ENCODE assay signal across 20 cellular contexts in genomic region chr12:80045594-80045993, GRCh38. TPM values are rescaled to one million over a fixed set of nuclear protein-coding genes. Genes with fewer than 3 reads are reported as not detected.
A peak's percentile ranks its signal among the peaks of the same experiment; 100 is the strongest.
DNase-seq lines count a peak whose midpoint lies in the region; ATAC-seq, FAIRE-seq and TF ChIP-seq lines count a peak whose summit lies in the region.
"Had no signal": no experiment of that assay in that cellular context is flagged by ENCODE, and none has a peak within 500 bp of the region (broad histone marks: within the 10 kb centered on the region; RNA-seq: fewer than 3 reads in every experiment).

No MANE protein-coding gene starts in this region.

- in situ Hi-C loops in HepG2 (cut with HindIII; ENCODE audit: extremely low pct_ligation_motif_present, low pct_unique_long_range_greater_than_20kb): no loop called here

- CTCF ChIA-PET in HepG2 (lab: Yijun Ruan, JAX; ENCODE audit: low intra/inter-chr PET ratio, low total read pairs): no interaction called here

- no peak overlapping the region for H3K27ac Mint-ChIP-seq in stimulated activated naive CD8-positive, alpha-beta T cell treated with anti-CD3 and anti-CD28 coated beads, Interleukin-15, amount 100 ng/mL, for 72 hours
- H3K27ac Mint-ChIP-seq: activated naive CD4-positive, alpha-beta T cell treated with anti-CD3 and anti-CD28 coated beads, Interleukin-2, amount 50 U/mL, for 72 hours; mesothelial cell of epicardium; T-helper 2 cell treated with Interferon-gamma antibody and Interleukin-4, amounts not matched to agents 5 μg/mL and 100 μg/mL, for 36 hours had no signal

- H3K79me2 ChIP-seq in HepG2 (ENCODE audit: insufficient read depth, low read length): no peaks in the 10 kb centered on the region

- no TSS peak for BruUV-seq in HepG2 (replicated peaks; lab: Mats Ljungman, UMichigan)

- H3K4me3 ChIP-seq in fibroblast of mammary gland (ENCODE audit: control insufficient read depth, low read depth, low read length): no peak overlapping the region
- peak overlapping the region; percentile 52 for H3K4me3 ChIP-seq in skeletal muscle satellite cell (ENCODE audit: low read length)
- no peak overlapping the region for H3K4me3 ChIP-seq in HepG2 (replicated peaks in 1 of 3; ENCODE audit: insufficient read depth in 1 of 3, low read depth in 2 of 3, low read length in 3 of 3)
- H3K4me3 ChIP-seq: K562, transverse colon had no signal

- H3K4me1 Mint-ChIP-seq in stimulated activated naive CD8-positive, alpha-beta T cell treated with anti-CD3 and anti-CD28 coated beads, Interleukin-15, amount 100 ng/mL, for 72 hours: no peaks in the 10 kb centered on the region
- H3K4me1 Mint-ChIP-seq: central memory CD8-positive, alpha-beta T cell had no signal

- H3K27me3 ChIP-seq in skeletal muscle satellite cell (ENCODE audit: control insufficient read depth, insufficient read depth, low read length): no peaks in the 10 kb centered on the region
- no peaks in the 10 kb centered on the region for H3K27me3 ChIP-seq in HepG2 (ENCODE audit: control insufficient read depth in 1 of 2, insufficient read depth in 2 of 2, low read length in 2 of 2)
- H3K27me3 ChIP-seq: transverse colon had no signal

- no peak overlapping the region for H2AFZ ChIP-seq in HepG2 (ENCODE audit: low read length)

- TF ChIP-seq EP300 in HepG2 (IDR thresholded peaks at IDR 0.05; ENCODE audit: low read depth in 2 of 2, low read length in 2 of 2) (no peak), HepG2 (CRISPR knock-in tag; IDR thresholded peaks at IDR 0.05; ENCODE audit: borderline replicate concordance) (no peak)

- H3K36me3 ChIP-seq in skeletal muscle satellite cell (ENCODE audit: insufficient read depth, low read length) (no peaks in the 10 kb centered on the region), HepG2 (replicated peaks in 1 of 2; ENCODE audit: control insufficient read depth in 1 of 2, insufficient read depth in 2 of 2, low read length in 2 of 2) (no peaks in the 10 kb centered on the region)
- H3K36me3 ChIP-seq: transverse colon had no signal

- H3K4me1 ChIP-seq in skeletal muscle satellite cell (ENCODE audit: control insufficient read depth, insufficient read depth, low read length) (peaks cover 26% of the 10 kb centered on the region), HepG2 (ENCODE audit: insufficient read depth, low read length) (no peaks in the 10 kb centered on the region)
- H3K4me1 ChIP-seq: transverse colon had no signal

- 43% methylated on average over 3 of the region's 3 CpGs for WGBS in HepG2 (ENCODE audit: low lambda C conversion rate)

- TF ChIP-seq CTCF in fibroblast of mammary gland (conservative IDR thresholded peaks at IDR 0.05; ENCODE audit: control insufficient read depth, insufficient read depth, low read depth, low read length): no peak
- no peak for TF ChIP-seq CTCF in HepG2 (CRISPR knock-in tag; IDR thresholded peaks at IDR 0.05)

- H3K4me3 Mint-ChIP-seq in stimulated activated naive CD8-positive, alpha-beta T cell treated with anti-CD3 and anti-CD28 coated beads, Interleukin-15, amount 100 ng/mL, for 72 hours: no peak overlapping the region
- H3K4me3 Mint-ChIP-seq: central memory CD8-positive, alpha-beta T cell; mesothelial cell of epicardium; T-helper 2 cell treated with Interferon-gamma antibody and Interleukin-4, amounts not matched to agents 5 μg/mL and 100 μg/mL, for 36 hours had no signal

- H3K4me2 ChIP-seq in skeletal muscle satellite cell (ENCODE audit: low read length) (peak overlapping the region; percentile 80), HepG2 (ENCODE audit: low read depth, low read length) (no peak overlapping the region)

- POLR2A ChIA-PET in HepG2 (lab: Yijun Ruan, JAX): no interaction called here

- no peak for TF ChIP-seq RAD21 in HepG2 (CRISPR knock-in tag; IDR thresholded peaks at IDR 0.05)

- no peak overlapping the region for H3K27ac ChIP-seq in HepG2 (ENCODE audit: extremely low read length, insufficient read depth, low read length)

- peak; percentile 67 for ATAC-seq in SK-N-SH treated with all-trans-retinoic acid at 6 μM for 48 hours
- no peak for ATAC-seq in stimulated activated naive CD8-positive, alpha-beta T cell treated with anti-CD3 and anti-CD28 coated beads, Interleukin-15, amount 100 ng/mL, for 72 hours
- ATAC-seq in GM21528 (IDR thresholded peaks at IDR 0.05; ENCODE audit: low FRiP score, unreplicated experiment): no peak
- ATAC-seq in HepG2: no peak
- ATAC-seq: K562, sciatic nerve had no signal

- peaks cover 0 to 4% of the 10 kb centered on the region in 2 donors for H3K9me3 Mint-ChIP-seq in stimulated activated naive CD8-positive, alpha-beta T cell treated with anti-CD3 and anti-CD28 coated beads, Interleukin-15, amount 100 ng/mL, for 72 hours
- H3K9me3 Mint-ChIP-seq: central memory CD8-positive, alpha-beta T cell; T-helper 2 cell treated with Interferon-gamma antibody and Interleukin-4, amounts not matched to agents 5 μg/mL and 100 μg/mL, for 36 hours had no signal

- H3K9me3 ChIP-seq in skeletal muscle satellite cell (replicated peaks; ENCODE audit: low read length): no peaks in the 10 kb centered on the region
- H3K9me3 ChIP-seq in HepG2 (ENCODE audit: low read length): no peaks in the 10 kb centered on the region
- H3K9me3 ChIP-seq: transverse colon had no signal

- FAIRE-seq in HepG2 (lab: Jason Lieb, UNC): no peak
- FAIRE-seq: K562, kidney had no signal

- TF ChIP-seq POLR2A in HepG2 (IDR thresholded peaks at IDR 0.05; ENCODE audit: insufficient read depth in 1 of 2, low read depth in 2 of 2, low read length in 2 of 2): no peak

- no peaks in the 10 kb centered on the region for H4K20me1 ChIP-seq in HepG2 (ENCODE audit: insufficient read depth, low read length)

- DNase-seq in HCEC 1CT (peak; percentile 91), fibroblast of mammary gland (ENCODE audit: low read depth) (peak; percentile 89), HepG2 (ENCODE audit: low spot score) (no peak), COLO829 (ENCODE audit: low spot score) (no peak)
- no peak for DNase-seq in stimulated activated naive CD8-positive, alpha-beta T cell treated with anti-CD3 and anti-CD28 coated beads, Interleukin-15, amount 100 ng/mL, for 72 hours
- DNase-seq: activated CD4-positive, alpha-beta T cell treated with anti-CD3 and anti-CD28 coated beads for 4 hours; GF-D8; kidney; NCI-H1105; SHP77 treated with DMSO at 0.1 percent for 48 hours; transverse colon had no signal

- no peaks in the 10 kb centered on the region for H3K27me3 Mint-ChIP-seq in stimulated activated naive CD8-positive, alpha-beta T cell treated with anti-CD3 and anti-CD28 coated beads, Interleukin-15, amount 100 ng/mL, for 72 hours

- peak overlapping the region; percentile 55 for H3K9ac ChIP-seq in skeletal muscle satellite cell (ENCODE audit: low read depth, low read length)
- no peak overlapping the region for H3K9ac ChIP-seq in HepG2 (ENCODE audit: insufficient read depth, low read depth, low read length)

- intact Hi-C loops in HepG2 (cut with micrococcal nuclease; ENCODE audit: unreplicated experiment): no loop called here

TF ChIP-seq in SK-N-SH treated with all-trans-retinoic acid at 6 μM for 48 hours, 23 proteins besides CTCF, POLR2A, EP300 and RAD21 (continues in another document):
- TF ChIP-seq OSR1 (CRISPR knock-in tag; IDR thresholded peaks at IDR 0.05): no peak
- no peak for TF ChIP-seq TCF4 (CRISPR knock-in tag; IDR thresholded peaks at IDR 0.05; ENCODE audit: borderline replicate concordance)
- no peak for TF ChIP-seq ZC3H10 (CRISPR knock-in tag; IDR thresholded peaks at IDR 0.05)
- TF ChIP-seq ZNF565 (CRISPR knock-in tag; conservative IDR thresholded peaks at IDR 0.05; ENCODE audit: low read depth): no peak

TF ChIP-seq in HepG2, 621 proteins besides CTCF, POLR2A, EP300 and RAD21 (continues in another document):
- no peak for TF ChIP-seq TBX3 (IDR thresholded peaks at IDR 0.05; ENCODE audit: borderline replicate concordance)
- TF ChIP-seq MTA3 (CRISPR knock-in tag; IDR thresholded peaks at IDR 0.05): no peak

RNA-seq across cellular contexts. Expression of gene OTOGL, which starts 53.7 kb away (rescaled TPM):
- total RNA-seq in skeletal muscle satellite cell (2012; rRNA removed): 0.22 and 0.25 TPM in 2 replicates
- not detected in 2 replicates for total RNA-seq in HepG2 (2016; rRNA removed; fragmentation: Illumina TruSeq; extraction: Trizol)
- total RNA-seq in HepG2 (2016; cell fraction: cytosol; rRNA removed; fragmentation: Illumina TruSeq; extraction: Trizol; ENCODE audit: low read depth): not detected in 2 replicates
- not detected in 2 replicates for total RNA-seq in HepG2 (2016; cell fraction: insoluble cytoplasmic fraction; rRNA removed; fragmentation: Illumina TruSeq; extraction: Trizol)
- not detected in 2 replicates for total RNA-seq in HepG2 (2016; cell fraction: membrane; rRNA removed; fragmentation: Illumina TruSeq; extraction: Trizol)
- not detected in 2 replicates for total RNA-seq in HepG2 (2016; cell fraction: nucleus; rRNA removed; fragmentation: Illumina TruSeq; extraction: Trizol)
- polyA plus RNA-seq in HepG2 (2011; rRNA removed): not detected in 2 replicates
- 0.01 TPM in 1 of 2 replicates, not detected in the other for polyA plus RNA-seq in HepG2 (2011; cell fraction: cytosol; rRNA removed)
- not detected in 2 replicates for polyA plus RNA-seq in HepG2 (2011; cell fraction: nucleus; rRNA removed)
- polyA plus RNA-seq in HepG2 (2012): not detected in 2 replicates
- not detected in 2 replicates for polyA plus RNA-seq in HepG2 (2016; cell fraction: cytosol; fragmentation: Illumina TruSeq; extraction: Trizol; ENCODE audit: low read depth)
- not detected in 2 replicates for polyA plus RNA-seq in HepG2 (2016; cell fraction: insoluble cytoplasmic fraction; fragmentation: Illumina TruSeq; extraction: Trizol; ENCODE audit: low read depth)
- polyA plus RNA-seq in HepG2 (2016; cell fraction: membrane; fragmentation: Illumina TruSeq; extraction: Trizol; ENCODE audit: low read depth): not detected in 2 replicates
- not detected in 2 replicates for polyA plus RNA-seq in HepG2 (2016; cell fraction: nucleus; fragmentation: Illumina TruSeq; extraction: Trizol; ENCODE audit: insufficient read depth, low read depth)
- polyA minus RNA-seq in HepG2 (2011; rRNA and poly(A)+ RNA removed; ENCODE audit: low replicate concordance): 0.02 TPM in 1 of 2 replicates, not detected in the other
- not detected in 2 replicates for polyA minus RNA-seq in HepG2 (2011; cell fraction: cytosol; rRNA and poly(A)+ RNA removed)
- not detected in 2 replicates for polyA minus RNA-seq in HepG2 (2011; cell fraction: nucleus; rRNA and poly(A)+ RNA removed)
- total RNA-seq: activated naive CD4-positive, alpha-beta T cell treated with anti-CD3 and anti-CD28 coated beads, Interleukin-2, amount 50 U/mL, for 72 hours had no signal

Comparison
In these comparisons a context has a peak if more than half of its experiments do, and no peak if none do; other contexts are left out.
1. DNase-seq: peak in HCEC 1CT (single experiment) and fibroblast of mammary gland (single experiment); none in stimulated activated naive CD8-positive, alpha-beta T cell treated with anti-CD3 and anti-CD28 coated beads, Interleukin-15, amount 100 ng/mL, for 72 hours (0 of 2), HepG2 (single experiment) and COLO829 (single experiment).